In the genomic region with DNA sequence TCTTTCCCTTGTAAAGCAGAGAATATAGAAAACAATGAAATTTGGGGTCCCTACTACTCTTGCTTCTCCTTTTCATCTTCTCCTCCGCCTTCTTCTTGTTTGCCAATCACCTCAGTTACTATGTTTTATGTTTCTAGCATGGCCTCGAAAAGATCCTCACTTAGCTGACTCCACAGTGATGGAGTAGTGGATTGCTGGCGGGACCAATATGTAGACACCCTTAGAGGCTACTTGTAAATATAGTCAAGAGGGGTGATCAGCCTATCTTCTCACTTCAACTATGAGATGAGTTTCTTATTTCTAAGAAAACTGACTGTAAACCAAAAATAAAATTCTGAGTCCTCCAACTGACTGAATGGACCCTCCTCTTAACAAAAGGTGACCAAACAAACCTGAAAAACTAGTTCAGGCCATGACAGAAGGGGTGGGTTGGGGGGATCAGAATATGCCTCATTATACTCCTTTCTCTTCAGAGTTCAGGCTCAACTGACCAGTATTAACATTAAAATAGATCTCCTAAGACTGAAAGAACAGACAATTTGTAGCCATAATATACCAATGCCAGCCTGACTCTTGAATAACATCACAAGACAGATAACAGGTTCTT, we compare ENCODE assay signal across 25 cellular contexts.
"Had no signal": no experiment of that assay in that cellular context is flagged by ENCODE, and none has a peak within 500 bp of the region (broad histone marks: within the 10 kb centered on the region; RNA-seq: fewer than 3 reads in every experiment).

No MANE protein-coding gene starts in this region.

- H3K4me3 Mint-ChIP-seq: dendritic cell treated with granulocyte-macrophage colony-stimulating factor and Interleukin-4, amounts not matched to agents 40 ng/mL and 50 ng/mL, for 4 days; endodermal cell; natural killer cell; stimulated activated naive B cell treated with anti-CD40 and anti-IgM and Interleukin-4, amounts not matched to agents 10 μg/mL and 1 μg/mL and 100 μg/mL, for 72 hours; stimulated activated naive CD8-positive, alpha-beta T cell treated with anti-CD3 and anti-CD28 coated beads, Interleukin-15, Interleukin-2, amounts not matched to agents 100 ng/mL and 50 ng/mL, for 24 hours had no signal

- H3K4me1 Mint-ChIP-seq: endodermal cell, natural killer cell had no signal

- H3K27ac Mint-ChIP-seq: dendritic cell treated with granulocyte-macrophage colony-stimulating factor and Interleukin-4, amounts not matched to agents 40 ng/mL and 50 ng/mL, for 4 days; endodermal cell; natural killer cell; stimulated activated naive B cell treated with anti-CD40 and anti-IgM and Interleukin-4, amounts not matched to agents 10 μg/mL and 1 μg/mL and 100 μg/mL, for 72 hours; stimulated activated naive CD8-positive, alpha-beta T cell treated with anti-CD3 and anti-CD28 coated beads, Interleukin-15, Interleukin-2, amounts not matched to agents 100 ng/mL and 50 ng/mL, for 24 hours had no signal

- H3K27ac ChIP-seq: colonic mucosa, epithelial cell of prostate, gastrocnemius medialis, heart left ventricle, hepatocyte, lower lobe of right lung, neutrophil, pancreas, right lobe of liver, thoracic aorta, tibial nerve, upper lobe of left lung had no signal

- H3K36me3 Mint-ChIP-seq: natural killer cell had no signal

- H3K36me3 ChIP-seq: colonic mucosa, gastrocnemius medialis, heart left ventricle, lower lobe of right lung, neutrophil, pancreas, right lobe of liver, thoracic aorta, tibial nerve, upper lobe of left lung had no signal

- H3K4me1 ChIP-seq: colonic mucosa, gastrocnemius medialis, heart left ventricle, lower lobe of right lung, pancreas, right lobe of liver, tibial nerve, upper lobe of left lung had no signal

- ATAC-seq: esophagus mucosa; gastrocnemius medialis; heart left ventricle; left ventricle myocardium superior; lower lobe of right lung; natural killer cell; pancreas; right lobe of liver; stimulated activated naive B cell treated with anti-CD40 and anti-IgM and Interleukin-4, amounts not matched to agents 10 μg/mL and 1 μg/mL and 100 μg/mL, for 72 hours had no signal

- DNase-seq: colonic mucosa; effector CD8-positive, alpha-beta T cell; endodermal cell; foreskin fibroblast; gastrocnemius medialis; heart left ventricle; left ventricle myocardium superior; lower lobe of right lung; natural killer cell; pancreas; retina; right lobe of liver; small intestine; stimulated activated CD4-positive, alpha-beta T cell treated with anti-CD3 and anti-CD28 coated beads, Interleukin-15, amount 100 ng/mL, for 24 hours; stimulated activated CD4-positive, alpha-beta T cell treated with anti-CD3 and anti-CD28 coated beads, Interleukin-2, amount 100 ng/mL, for 48 hours; stimulated activated naive B cell treated with anti-CD40 and anti-IgM and Interleukin-4, amounts not matched to agents 10 μg/mL and 1 μg/mL and 100 μg/mL, for 72 hours; upper lobe of left lung had no signal

- H3K9me3 ChIP-seq: colonic mucosa, gastrocnemius medialis, lower lobe of right lung, neutrophil, pancreas, right lobe of liver, tibial nerve, upper lobe of left lung had no signal

- H3K9me3 Mint-ChIP-seq: stimulated activated naive CD8-positive, alpha-beta T cell treated with anti-CD3 and anti-CD28 coated beads, Interleukin-15, Interleukin-2, amounts not matched to agents 100 ng/mL and 50 ng/mL, for 24 hours had no signal

- H3K27me3 ChIP-seq: colonic mucosa, gastrocnemius medialis, heart left ventricle, hepatocyte, neutrophil, pancreas, right lobe of liver, tibial nerve, upper lobe of left lung had no signal

- H3K4me3 ChIP-seq: colonic mucosa, gastrocnemius medialis, heart left ventricle, hepatocyte, lower lobe of right lung, pancreas, right lobe of liver, thoracic aorta, tibial nerve, upper lobe of left lung had no signal

- H3K27me3 Mint-ChIP-seq: dendritic cell treated with granulocyte-macrophage colony-stimulating factor and Interleukin-4, amounts not matched to agents 40 ng/mL and 50 ng/mL, for 4 days; stimulated activated naive B cell treated with anti-CD40 and anti-IgM and Interleukin-4, amounts not matched to agents 10 μg/mL and 1 μg/mL and 100 μg/mL, for 72 hours; stimulated activated naive CD8-positive, alpha-beta T cell treated with anti-CD3 and anti-CD28 coated beads, Interleukin-15, Interleukin-2, amounts not matched to agents 100 ng/mL and 50 ng/mL, for 24 hours had no signal
